1 cellular context compared by ENCODE assay signal in genomic region chr14:104341532-104342434, GRCh38.
TF ChIP-seq lines count a peak whose summit lies in the region.

No MANE protein-coding gene starts in this region.

TF ChIP-seq in HEK293, 187 proteins besides CTCF, POLR2A, EP300 and RAD21 (continued from another document):
- no peak for TF ChIP-seq ZSCAN18 (tag by site-specific recombination; IDR thresholded peaks at IDR 0.05)
- TF ChIP-seq ZNF677 (tag by site-specific recombination; IDR thresholded peaks at IDR 0.05) = peak; percentile 94
- TF ChIP-seq SP7 (tag by site-specific recombination; IDR thresholded peaks at IDR 0.05) = peak; percentile 75
- peak; percentile 62; the same call in 1 of the 2 replicates for TF ChIP-seq BCL11B (tag by site-specific recombination; IDR thresholded peaks at IDR 0.05; ENCODE audit: low read depth)
- TF ChIP-seq ZNF777 (tag by site-specific recombination; IDR thresholded peaks at IDR 0.05; ENCODE audit: borderline replicate concordance) = no peak
- TF ChIP-seq BCL6B (tag by site-specific recombination; IDR thresholded peaks at IDR 0.05) = no peak
- no peak for TF ChIP-seq ZNF549 (tag by site-specific recombination; IDR thresholded peaks at IDR 0.05)
- no peak for TF ChIP-seq ZNF121 (tag by site-specific recombination; IDR thresholded peaks at IDR 0.05)
- TF ChIP-seq ZNF837 (tag by site-specific recombination; IDR thresholded peaks at IDR 0.05) = no peak
- no peak for TF ChIP-seq SCRT2 (tag by site-specific recombination; IDR thresholded peaks at IDR 0.05)
- TF ChIP-seq ZNF473 (tag by site-specific recombination; IDR thresholded peaks at IDR 0.05) = no peak
- no peak for TF ChIP-seq ZNF274 (IDR thresholded peaks at IDR 0.05; ENCODE audit: low read length)
- TF ChIP-seq ZNF274 (tag by site-specific recombination; IDR thresholded peaks at IDR 0.05; ENCODE audit: borderline replicate concordance) = no peak
- TF ChIP-seq YY1 (tag by site-specific recombination; IDR thresholded peaks at IDR 0.05) = peak; percentile 69
- TF ChIP-seq KLF1 (tag by site-specific recombination; IDR thresholded peaks at IDR 0.05) = peak; percentile 62
- TF ChIP-seq SP3 (tag by site-specific recombination; IDR thresholded peaks at IDR 0.05) = peak; percentile 74
- TF ChIP-seq ZNF76 (tag by site-specific recombination; IDR thresholded peaks at IDR 0.05; ENCODE audit: borderline replicate concordance, low read depth) = peak; percentile 32; the same call in 1 of the 2 replicates
- 0 out of 2 replicates have a peak, but pooled peaks have one; percentile 12 for TF ChIP-seq ZFHX2 (tag by site-specific recombination; conservative IDR thresholded peaks at IDR 0.05)
- no peak for TF ChIP-seq ZNF747 (tag by site-specific recombination; IDR thresholded peaks at IDR 0.05)
- TF ChIP-seq ZEB2 (tag by site-specific recombination; IDR thresholded peaks at IDR 0.05) = no peak; the same call in 1 of the 2 replicates
- TF ChIP-seq ZNF626 (tag by site-specific recombination; IDR thresholded peaks at IDR 0.05) = no peak
- TF ChIP-seq ZNF707 (tag by site-specific recombination; IDR thresholded peaks at IDR 0.05) = no peak
- peak; percentile 43; the same call in 1 of the 2 replicates for TF ChIP-seq MZF1 (tag by site-specific recombination; IDR thresholded peaks at IDR 0.05; ENCODE audit: borderline replicate concordance)
- no peak for TF ChIP-seq ZBTB20 (tag by site-specific recombination; IDR thresholded peaks at IDR 0.05)
- TF ChIP-seq ZNF18 (tag by site-specific recombination; IDR thresholded peaks at IDR 0.05) = no peak
- TF ChIP-seq ZNF23 (tag by site-specific recombination; IDR thresholded peaks at IDR 0.05; ENCODE audit: borderline replicate concordance) = no peak
- TF ChIP-seq ZSCAN5A (tag by site-specific recombination; IDR thresholded peaks at IDR 0.05) = no peak
- no peak for TF ChIP-seq SALL2 (tag by site-specific recombination; IDR thresholded peaks at IDR 0.05; ENCODE audit: borderline replicate concordance)
- TF ChIP-seq ZIC2 (tag by site-specific recombination; IDR thresholded peaks at IDR 0.05) = no peak; the same call in none of the 2 replicates
- TF ChIP-seq ZNF335 (tag by site-specific recombination; conservative IDR thresholded peaks at IDR 0.05) = peak; percentile 62
- TF ChIP-seq ZNF701 (tag by site-specific recombination; IDR thresholded peaks at IDR 0.05) = no peak
- no peak for TF ChIP-seq ZNF292 (tag by site-specific recombination; IDR thresholded peaks at IDR 0.05; ENCODE audit: borderline replicate concordance, low read depth)
- peak; percentile 71; the same call in 1 of the 2 replicates for TF ChIP-seq ZNF324 (tag by site-specific recombination; IDR thresholded peaks at IDR 0.05)
- TF ChIP-seq ZNF776 (tag by site-specific recombination; IDR thresholded peaks at IDR 0.05; ENCODE audit: borderline replicate concordance) = 0 out of 2 replicates have a peak, but pooled peaks have one; percentile 9
- no peak for TF ChIP-seq EGR2 (tag by site-specific recombination; IDR thresholded peaks at IDR 0.05; ENCODE audit: low read depth)
- peak; percentile 83; the same call in 1 of the 2 replicates for TF ChIP-seq KLF8 (tag by site-specific recombination; IDR thresholded peaks at IDR 0.05)
- no peak for TF ChIP-seq ZNF223 (tag by site-specific recombination; IDR thresholded peaks at IDR 0.05)
- no peak for TF ChIP-seq ZNF639 (tag by site-specific recombination; IDR thresholded peaks at IDR 0.05)
- peak; percentile 19; the same call in 1 of the 2 replicates for TF ChIP-seq ZBTB21 (tag by site-specific recombination; IDR thresholded peaks at IDR 0.05)
- TF ChIP-seq ZNF175 (tag by site-specific recombination; IDR thresholded peaks at IDR 0.05) = no peak
- no peak for TF ChIP-seq ZNF132 (tag by site-specific recombination; IDR thresholded peaks at IDR 0.05; ENCODE audit: borderline replicate concordance)
- peak; percentile 77; the same call in 1 of the 2 replicates for TF ChIP-seq ZNF561 (tag by site-specific recombination; IDR thresholded peaks at IDR 0.05; ENCODE audit: borderline replicate concordance)
- TF ChIP-seq ZNF624 (tag by site-specific recombination; IDR thresholded peaks at IDR 0.05) = no peak
- no peak for TF ChIP-seq ZNF221 (tag by site-specific recombination; IDR thresholded peaks at IDR 0.05; ENCODE audit: borderline replicate concordance)
- no peak for TF ChIP-seq KLF16 (tag by site-specific recombination; IDR thresholded peaks at IDR 0.05)
- no peak for TF ChIP-seq ZBTB44 (tag by site-specific recombination; IDR thresholded peaks at IDR 0.05)
- peak; percentile 10 for TF ChIP-seq ZBTB26 (tag by site-specific recombination; optimal IDR thresholded peaks at IDR 0.05)
- peak; percentile 76 for TF ChIP-seq ZNF660 (tag by site-specific recombination; IDR thresholded peaks at IDR 0.05)
- no peak for TF ChIP-seq ZNF10 (tag by site-specific recombination; IDR thresholded peaks at IDR 0.05)
